ENCODE assay signal across 8 cellular contexts in genomic region chr12:990308-990648, GRCh38. TPM values are rescaled to one million over a fixed set of nuclear protein-coding genes. Genes with fewer than 3 reads are reported as not detected.
DNase-seq lines count a peak whose midpoint lies in the region; ATAC-seq and TF ChIP-seq lines count a peak whose summit lies in the region.

No MANE protein-coding gene starts in this region.

- POLR2A ChIA-PET in GM10248 (lab: Yijun Ruan, JAX): no interaction called here

- ATAC-seq in HG02571 (IDR thresholded peaks at IDR 0.05; ENCODE audit: unreplicated experiment): peak; percentile 10

- H3K27ac ChIP-seq in esophagus squamous epithelium: peak overlapping the region; percentile 99

- DNase-seq in DMS79 treated with DMSO at 0.1 percent for 48 hours (lab: John Stamatoyannopoulos, UW) (peak; percentile 72), NCI-H226 (peak; percentile 37), activated T-cell treated with anti-CD3 and anti-CD28 coated beads for 48 hours (ENCODE audit: low read depth) (peak; percentile 37), esophagus squamous epithelium (lab: John Stamatoyannopoulos, UW) (no peak), nephron progenitor cell (peak; percentile 59), superior temporal gyrus (ENCODE audit: extremely low spot score) (peak; percentile 76), GM10248 (ENCODE audit: extremely low spot score) (no peak)

- H3K27ac Mint-ChIP-seq in nephron progenitor cell: peak overlapping the region; percentile 99

- intact Hi-C loops in esophagus squamous epithelium (cut with DNase I): no loop called here

- peaks cover 16% of the 10 kb centered on the region for H3K36me3 Mint-ChIP-seq in nephron progenitor cell (ENCODE audit: low read depth)

- peaks cover 38% of the 10 kb centered on the region for H3K4me1 Mint-ChIP-seq in nephron progenitor cell

- H3K9me3 Mint-ChIP-seq in nephron progenitor cell: no peaks in the 10 kb centered on the region

- H3K4me1 ChIP-seq in esophagus squamous epithelium: peaks cover 7 to 60% (median 25%) of the 10 kb centered on the region in 3 donors

- WGBS in esophagus squamous epithelium, 2 donors: 0 to 1% methylated on average over 25 to 27 of the region's 27 CpGs

- H3K27me3 ChIP-seq in esophagus squamous epithelium: no peaks in the 10 kb centered on the region

- no peaks in the 10 kb centered on the region for H3K27me3 Mint-ChIP-seq in nephron progenitor cell (ENCODE audit: low read depth, poor library complexity)

- H3K4me3 ChIP-seq in esophagus squamous epithelium: peak overlapping the region; percentile 89 to 98 (median 94)

- TF ChIP-seq POLR2A in esophagus squamous epithelium (IDR thresholded peaks at IDR 0.05): no peak

- no peaks in the 10 kb centered on the region for H3K36me3 ChIP-seq in esophagus squamous epithelium

- CTCF ChIA-PET in GM10248 (lab: Yijun Ruan, JAX): interaction anchor here (0.8 to 1.3 kb wide), 4 partner anchors 11 to 374 kb away, joined by 3 read pairs; no protein-coding TSS in a partner anchor

- H3K4me3 Mint-ChIP-seq in nephron progenitor cell: peak overlapping the region; percentile 89

- no peaks in the 10 kb centered on the region for H3K9me3 ChIP-seq in esophagus squamous epithelium

- TF ChIP-seq CTCF in esophagus squamous epithelium (IDR thresholded peaks at IDR 0.05): no peak
- no peak for TF ChIP-seq CTCF in nephron progenitor cell (IDR thresholded peaks at IDR 0.05)
- no peak for TF ChIP-seq CTCF in GM10248 (IDR thresholded peaks at IDR 0.05; ENCODE audit: control extremely low read depth, extremely low read depth, low read depth, missing control alignments)

RNA-seq across cellular contexts. Expression of gene ERC1, which starts 0.7 kb away (rescaled TPM):
- total RNA-seq in esophagus squamous epithelium: 10 to 100 TPM; 19.0 to 50.7 (median 37.5) TPM

RNA-seq across cellular contexts. Expression of gene RAD52, which starts 40.8 kb away (rescaled TPM):
- total RNA-seq in esophagus squamous epithelium: 1 to 10 TPM; 6.2 to 8.0 (median 7.5) TPM

Comparison
In these comparisons a context has a peak if more than half of its experiments do, and no peak if none do; other contexts are left out.
1. DNase-seq: peak in DMS79 treated with DMSO at 0.1 percent for 48 hours (single experiment), NCI-H226 (single experiment), activated T-cell treated with anti-CD3 and anti-CD28 coated beads for 48 hours (single experiment), nephron progenitor cell (single experiment) and superior temporal gyrus (single experiment); none in esophagus squamous epithelium (single experiment) and GM10248 (single experiment).